In the genomic region with DNA sequence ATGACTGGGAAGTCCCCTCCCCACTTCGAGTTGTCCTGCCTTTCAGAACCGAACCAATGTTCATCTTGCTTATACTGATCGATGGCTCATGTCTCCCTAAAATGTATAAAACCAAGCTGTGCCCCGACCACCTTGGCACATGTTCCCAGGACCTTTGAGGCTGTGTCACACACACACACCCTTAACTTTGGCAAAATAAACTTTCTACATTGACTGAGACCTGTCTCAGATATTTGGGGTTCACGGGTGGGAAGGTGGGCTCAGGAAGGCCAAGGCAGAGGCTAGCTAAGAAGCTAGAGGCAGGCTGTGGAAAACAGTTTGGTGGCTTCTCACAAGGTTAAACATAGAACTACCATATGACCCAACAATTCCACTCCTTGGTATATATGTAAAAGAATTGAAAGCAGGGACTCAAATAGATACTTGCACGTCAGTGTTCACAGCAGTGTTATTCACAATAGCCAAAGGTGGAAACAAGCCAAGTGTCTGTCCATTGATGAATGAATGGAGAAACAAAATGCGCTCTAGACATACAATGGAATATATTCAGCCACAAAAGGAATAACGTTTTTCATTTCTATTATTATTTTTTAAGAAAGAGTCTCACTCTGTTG, we compare ENCODE assay signal across 13 cellular contexts. TPM values are rescaled to one million over a fixed set of nuclear protein-coding genes. Genes with fewer than 3 reads are reported as not detected.
DNase-seq lines count a peak whose midpoint lies in the region; ATAC-seq and TF ChIP-seq lines count a peak whose summit lies in the region.
"Had no signal": no experiment of that assay in that cellular context is flagged by ENCODE, and none has a peak within 500 bp of the region (broad histone marks: within the 10 kb centered on the region; RNA-seq: fewer than 3 reads in every experiment).

No MANE protein-coding gene starts in this region.

- no peaks in the 10 kb centered on the region for H3K36me3 ChIP-seq in WERI-Rb-1
- H3K36me3 ChIP-seq in CD4-positive, alpha-beta memory T cell (ENCODE audit: insufficient read depth, low read length), result no peaks in the 10 kb centered on the region
- H3K36me3 ChIP-seq in lower lobe of right lung, result no peaks in the 10 kb centered on the region

- H3K27ac Mint-ChIP-seq in CD4-positive, alpha-beta memory T cell, result peak overlapping the region in 1 of 7 donors; percentile 21

- no peak overlapping the region for H3K27ac ChIP-seq in WERI-Rb-1
- H3K27ac ChIP-seq in CD4-positive, alpha-beta memory T cell (ENCODE audit: low read depth, low read length), result no peak overlapping the region
- H3K27ac ChIP-seq in lower lobe of right lung, result no peak overlapping the region

- POLR2A ChIA-PET in CD4-positive, alpha-beta memory T cell (lab: Charles Lee; ENCODE audit: partially characterized antibody), result no interaction called here

- H3K9me3 Mint-ChIP-seq in CD4-positive, alpha-beta memory T cell, result no peaks in the 10 kb centered on the region

- no peak overlapping the region for H3K4me3 Mint-ChIP-seq in CD4-positive, alpha-beta memory T cell

- DNase-seq in activated naive CD4-positive, alpha-beta T cell treated with Interleukin-2 at 50 U/mL for 16 hours, result peak; percentile 1
- DNase-seq in activated naive CD4-positive, alpha-beta T cell treated with anti-CD3 and anti-CD28 coated beads, Interleukin-2, amount 50 U/mL, for 16 hours, result no peak
- peak; percentile 1 for DNase-seq in WERI-Rb-1
- DNase-seq in stimulated activated naive CD8-positive, alpha-beta T cell treated with anti-CD3 and anti-CD28 coated beads, Interleukin-15, Interleukin-2, amounts not matched to agents 100 U/mL and 50 U/mL, for 24 hours, result no peak
- no peak for DNase-seq in CD4-positive, alpha-beta memory T cell
- no peak for DNase-seq in lower lobe of right lung
- DNase-seq: kidney, MM.1S, NCI-H2171 treated with DMSO at 0.1 percent for 48 hours had no signal

- intact Hi-C loops in CD4-positive, alpha-beta memory T cell (cut with micrococcal nuclease), result loop anchor here (1.0 kb wide), 1 partner anchor 16 kb away; no protein-coding TSS in a partner anchor
- intact Hi-C loops in lower lobe of right lung (cut with DNase I), result no loop called here

- peaks cover 0 to 5% of the 10 kb centered on the region in 2 donors for H3K27me3 Mint-ChIP-seq in CD4-positive, alpha-beta memory T cell

- TF ChIP-seq CTCF in WERI-Rb-1 (IDR thresholded peaks at IDR 0.05; ENCODE audit: low read depth, low read length) (no peak), lower lobe of right lung (IDR thresholded peaks at IDR 0.05) (no peak)

- ATAC-seq in HG02571 (IDR thresholded peaks at IDR 0.05; ENCODE audit: unreplicated experiment), result peak; percentile 68
- peak; percentile 73 for ATAC-seq in stimulated activated naive CD8-positive, alpha-beta T cell treated with anti-CD3 and anti-CD28 coated beads, Interleukin-15, Interleukin-2, amounts not matched to agents 100 U/mL and 50 U/mL, for 24 hours
- no peak for ATAC-seq in lower lobe of right lung
- ATAC-seq in GM18873 (IDR thresholded peaks at IDR 0.05; ENCODE audit: low FRiP score, unreplicated experiment), result no peak

- H3K4me1 ChIP-seq in CD4-positive, alpha-beta memory T cell (ENCODE audit: insufficient read depth, low read length), result no peaks in the 10 kb centered on the region
- H3K4me1 ChIP-seq in lower lobe of right lung, result peaks cover 33% of the 10 kb centered on the region

- H3K27me3 ChIP-seq in WERI-Rb-1 (ENCODE audit: insufficient read depth, low read depth, severe bottlenecking), result no peaks in the 10 kb centered on the region
- H3K27me3 ChIP-seq in CD4-positive, alpha-beta memory T cell (ENCODE audit: insufficient read depth, low read length), result no peaks in the 10 kb centered on the region
- no peaks in the 10 kb centered on the region for H3K27me3 ChIP-seq in lower lobe of right lung (ENCODE audit: low read depth)

- H3K4me1 Mint-ChIP-seq in CD4-positive, alpha-beta memory T cell, result peaks cover 0 to 3% (median 0%) of the 10 kb centered on the region in 4 donors

- no peaks in the 10 kb centered on the region for H3K36me3 Mint-ChIP-seq in CD4-positive, alpha-beta memory T cell

- H3K9me3 ChIP-seq in WERI-Rb-1 (ENCODE audit: severe bottlenecking), result no peaks in the 10 kb centered on the region
- H3K9me3 ChIP-seq in CD4-positive, alpha-beta memory T cell (ENCODE audit: control insufficient read depth in 1 of 2, low read length in 2 of 2), result no peaks in the 10 kb centered on the region
- H3K9me3 ChIP-seq in lower lobe of right lung, result no peaks in the 10 kb centered on the region

- H3K4me3 ChIP-seq in WERI-Rb-1 (ENCODE audit: low read depth, low read length), result no peak overlapping the region
- H3K4me3 ChIP-seq in CD4-positive, alpha-beta memory T cell (ENCODE audit: low read length in 2 of 2), result no peak overlapping the region
- H3K4me3 ChIP-seq in lower lobe of right lung, result no peak overlapping the region

- CTCF ChIA-PET in CD4-positive, alpha-beta memory T cell (lab: Charles Lee; ENCODE audit: partially characterized antibody), result no interaction called here

RNA-seq across cellular contexts. Expression of gene PRF1, which starts 15.4 kb away (rescaled TPM):
- 10 to 100 TPM; 18.0 to 19.5 TPM for total RNA-seq in CD4-positive, alpha-beta memory T cell
- 10 to 100 TPM; 65.0 to 67.5 TPM for polyA plus RNA-seq in CD4-positive, alpha-beta memory T cell
- 29.5 TPM for total RNA-seq in lower lobe of right lung
- total RNA-seq: glomerular endothelial cell, pulmonary artery endothelial cell had no signal

Comparison
In these comparisons a context has a peak if more than half of its experiments do, and no peak if none do; other contexts are left out.
1. DNase-seq: peak in activated naive CD4-positive, alpha-beta T cell treated with Interleukin-2 at 50 U/mL for 16 hours (single experiment) and WERI-Rb-1 (single experiment); none in activated naive CD4-positive, alpha-beta T cell treated with anti-CD3 and anti-CD28 coated beads, Interleukin-2, amount 50 U/mL, for 16 hours (single experiment), stimulated activated naive CD8-positive, alpha-beta T cell treated with anti-CD3 and anti-CD28 coated beads, Interleukin-15, Interleukin-2, amounts not matched to agents 100 U/mL and 50 U/mL, for 24 hours (single experiment), CD4-positive, alpha-beta memory T cell (0 of 5) and lower lobe of right lung (single experiment).
2. ATAC-seq: peak in HG02571 (single experiment) and stimulated activated naive CD8-positive, alpha-beta T cell treated with anti-CD3 and anti-CD28 coated beads, Interleukin-15, Interleukin-2, amounts not matched to agents 100 U/mL and 50 U/mL, for 24 hours (single experiment); none in lower lobe of right lung (0 of 2) and GM18873 (single experiment).